Comparison of ENCODE assay signal across 24 cellular contexts in genomic region chr14:35666429-35667043, GRCh38.
"Had no signal": no experiment of that assay in that cellular context is flagged by ENCODE, and none has a peak within 500 bp of the region (broad histone marks: within the 10 kb centered on the region; RNA-seq: fewer than 3 reads in every experiment).

No MANE protein-coding gene starts in this region.

- DNase-seq: colonic mucosa; cortex of kidney; effector CD8-positive, alpha-beta T cell; effector memory CD8-positive, alpha-beta T cell; endodermal cell; erythroblast; esophagus squamous epithelium; foreskin fibroblast; foreskin melanocyte; gastrocnemius medialis; glutamatergic neuron; head of caudate nucleus; heart right ventricle; hippocampal formation; left cardiac atrium; left lung; left ventricle myocardium superior; lower lobe of right lung; mesenchymal stem cell; mucosa of descending colon; naive B cell had no signal

- H3K4me3 Mint-ChIP-seq: dendritic cell treated with granulocyte-macrophage colony-stimulating factor and Interleukin-4, amounts not matched to agents 40 ng/mL and 50 ng/mL, for 4 days; effector memory CD8-positive, alpha-beta T cell; endodermal cell; mesothelial cell of epicardium; naive B cell had no signal

- ATAC-seq: effector memory CD8-positive, alpha-beta T cell; esophagus mucosa; gastrocnemius medialis; heart right ventricle; left cardiac atrium; left lung; left ventricle myocardium superior; lower lobe of right lung; mucosa of descending colon had no signal

- H3K27me3 Mint-ChIP-seq: dendritic cell treated with granulocyte-macrophage colony-stimulating factor and Interleukin-4, amounts not matched to agents 40 ng/mL and 50 ng/mL, for 4 days; effector memory CD8-positive, alpha-beta T cell; naive B cell had no signal

- H3K9me3 Mint-ChIP-seq: dendritic cell treated with granulocyte-macrophage colony-stimulating factor and Interleukin-4, amounts not matched to agents 40 ng/mL and 50 ng/mL, for 4 days; effector memory CD8-positive, alpha-beta T cell; endodermal cell; mesothelial cell of epicardium; naive B cell had no signal

- H3K4me1 Mint-ChIP-seq: endodermal cell, naive B cell had no signal

- H3K27ac Mint-ChIP-seq: dendritic cell treated with granulocyte-macrophage colony-stimulating factor and Interleukin-4, amounts not matched to agents 40 ng/mL and 50 ng/mL, for 4 days; effector memory CD8-positive, alpha-beta T cell; endodermal cell; mesothelial cell of epicardium had no signal
